Comparison of ENCODE assay signal across 1 cellular context in the genomic region with DNA sequence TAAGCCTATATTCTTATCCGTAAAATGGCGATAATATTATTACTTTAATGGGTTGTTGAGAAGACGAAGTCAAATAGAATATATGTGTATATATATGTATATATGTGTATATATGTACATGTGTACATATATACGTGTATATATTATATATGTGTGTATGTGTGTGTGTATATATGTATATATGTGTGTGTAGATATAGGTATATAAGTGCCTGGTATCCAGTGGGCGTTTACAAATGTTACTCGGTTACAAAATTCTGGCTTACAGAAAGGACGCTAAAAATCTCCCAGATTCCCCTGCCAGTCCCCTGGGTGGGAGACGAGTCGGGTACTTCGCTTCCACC.
TF ChIP-seq lines count a peak whose summit lies in the region.

No MANE protein-coding gene starts in this region.

TF ChIP-seq in HEK293, 187 proteins besides CTCF, POLR2A, EP300 and RAD21 (continued from another document):
- TF ChIP-seq, protein P1, sequence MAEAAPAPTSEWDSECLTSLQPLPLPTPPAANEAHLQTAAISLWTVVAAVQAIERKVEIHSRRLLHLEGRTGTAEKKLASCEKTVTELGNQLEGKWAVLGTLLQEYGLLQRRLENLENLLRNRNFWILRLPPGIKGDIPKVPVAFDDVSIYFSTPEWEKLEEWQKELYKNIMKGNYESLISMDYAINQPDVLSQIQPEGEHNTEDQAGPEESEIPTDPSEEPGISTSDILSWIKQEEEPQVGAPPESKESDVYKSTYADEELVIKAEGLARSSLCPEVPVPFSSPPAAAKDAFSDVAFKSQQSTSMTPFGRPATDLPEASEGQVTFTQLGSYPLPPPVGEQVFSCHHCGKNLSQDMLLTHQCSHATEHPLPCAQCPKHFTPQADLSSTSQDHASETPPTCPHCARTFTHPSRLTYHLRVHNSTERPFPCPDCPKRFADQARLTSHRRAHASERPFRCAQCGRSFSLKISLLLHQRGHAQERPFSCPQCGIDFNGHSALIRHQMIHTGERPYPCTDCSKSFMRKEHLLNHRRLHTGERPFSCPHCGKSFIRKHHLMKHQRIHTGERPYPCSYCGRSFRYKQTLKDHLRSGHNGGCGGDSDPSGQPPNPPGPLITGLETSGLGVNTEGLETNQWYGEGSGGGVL (tag by site-specific recombination; IDR thresholded peaks at IDR 0.05), result no peak
